In the genomic region with DNA sequence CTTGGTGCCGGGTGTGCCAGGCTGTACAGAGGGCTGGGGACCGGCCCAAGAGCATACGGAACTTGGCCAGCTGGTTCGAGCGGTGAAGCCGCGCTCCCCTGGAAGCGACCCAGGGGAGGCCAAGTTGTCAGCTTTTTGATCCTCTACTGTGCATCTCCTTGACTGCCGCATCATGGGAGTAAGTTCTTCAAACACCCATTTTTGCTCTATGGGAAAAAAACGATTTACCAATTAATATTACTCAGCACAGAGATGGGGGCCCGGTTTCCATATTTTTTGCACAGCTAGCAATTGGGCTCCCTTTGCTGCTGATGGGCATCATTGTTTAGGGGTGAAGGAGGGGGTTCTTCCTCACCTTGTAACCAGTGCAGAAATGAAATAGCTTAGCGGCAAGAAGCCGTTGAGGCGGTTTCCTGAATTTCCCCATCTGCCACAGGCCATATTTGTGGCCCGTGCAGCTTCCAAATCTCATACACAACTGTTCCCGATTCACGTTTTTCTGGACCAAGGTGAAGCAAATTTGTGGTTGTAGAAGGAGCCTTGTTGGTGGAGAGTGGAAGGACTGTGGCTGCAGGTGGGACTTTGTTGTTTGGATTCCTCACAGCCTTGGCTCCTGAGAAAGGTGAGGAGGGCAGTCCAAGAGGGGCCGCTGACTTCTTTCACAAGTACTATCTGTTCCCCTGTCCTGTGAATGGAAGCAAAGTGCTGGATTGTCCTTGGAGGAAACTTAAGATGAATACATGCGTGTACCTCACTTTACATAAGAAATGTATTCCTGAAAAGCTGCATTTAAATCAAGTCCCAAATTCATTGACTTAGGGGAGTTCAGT, we compare ENCODE assay signal across 7 cellular contexts. TPM values are rescaled to one million over a fixed set of nuclear protein-coding genes. Genes with fewer than 3 reads are reported as not detected.
DNase-seq lines count a peak whose midpoint lies in the region; ATAC-seq lines count a peak whose summit lies in the region.
"Had no signal": no experiment of that assay in that cellular context is flagged by ENCODE, and none has a peak within 500 bp of the region (broad histone marks: within the 10 kb centered on the region; RNA-seq: fewer than 3 reads in every experiment).

No MANE protein-coding gene starts in this region.

- peak; percentile 48 for DNase-seq in GF-D8 (lab: John Stamatoyannopoulos, UW)
- no peak for DNase-seq in naive B cell
- no peak for DNase-seq in NCI-H146 treated with DMSO at 0.1 percent for 48 hours (lab: John Stamatoyannopoulos, UW; ENCODE audit: unreplicated experiment)

- no peaks in the 10 kb centered on the region for H3K9me3 Mint-ChIP-seq in activated T-helper 17 cell treated with anti-CD3 and anti-CD28 coated beads, Interleukin-2, amount 50 U/mL, for 72 hours
- H3K9me3 Mint-ChIP-seq in naive B cell: no peaks in the 10 kb centered on the region

- H3K4me1 Mint-ChIP-seq in activated T-helper 17 cell treated with anti-CD3 and anti-CD28 coated beads, Interleukin-2, amount 50 U/mL, for 72 hours: peaks cover 29% of the 10 kb centered on the region
- H3K4me1 Mint-ChIP-seq in naive B cell: peaks cover 21 to 39% (median 38%) of the 10 kb centered on the region in 3 donors

- no peaks in the 10 kb centered on the region for H3K27me3 Mint-ChIP-seq in activated T-helper 17 cell treated with anti-CD3 and anti-CD28 coated beads, Interleukin-2, amount 50 U/mL, for 72 hours
- peaks cover 0 to 9% (median 0%) of the 10 kb centered on the region in 3 donors for H3K27me3 Mint-ChIP-seq in naive B cell

- peaks cover 6% of the 10 kb centered on the region for H3K36me3 Mint-ChIP-seq in activated T-helper 17 cell treated with anti-CD3 and anti-CD28 coated beads, Interleukin-2, amount 50 U/mL, for 72 hours (ENCODE audit: low read depth)
- H3K36me3 Mint-ChIP-seq in naive B cell: no peaks in the 10 kb centered on the region

- H3K4me3 Mint-ChIP-seq in activated T-helper 17 cell treated with anti-CD3 and anti-CD28 coated beads, Interleukin-2, amount 50 U/mL, for 72 hours: peak overlapping the region; percentile 75
- H3K4me3 Mint-ChIP-seq in naive B cell: peak overlapping the region; percentile 64 to 98 (median 81)

- peak overlapping the region; percentile 33 for H3K27ac Mint-ChIP-seq in activated T-helper 17 cell treated with anti-CD3 and anti-CD28 coated beads, Interleukin-2, amount 50 U/mL, for 72 hours
- H3K27ac Mint-ChIP-seq in naive B cell: peak overlapping the region in 4 of 6 donors; percentile 42 to 75 (median 53)

- no peak for ATAC-seq in activated T-helper 17 cell treated with anti-CD3 and anti-CD28 coated beads, Interleukin-2, amount 50 U/mL, for 72 hours (replicated peaks)
- ATAC-seq in naive B cell (ENCODE audit: low read depth in 2 of 2): no peak
- ATAC-seq in HG03196 (IDR thresholded peaks at IDR 0.05; ENCODE audit: unreplicated experiment): no peak
- no peak for ATAC-seq in HG03135 (IDR thresholded peaks at IDR 0.05; ENCODE audit: unreplicated experiment)

RNA-seq across cellular contexts. Expression of a gene that starts 2.1 kb away (rescaled TPM):
- 1 to 10 TPM; 3.9 to 5.4 TPM for total RNA-seq in activated T-helper 17 cell treated with anti-CD3 and anti-CD28 coated beads, Interleukin-2, amount 50 U/mL, for 72 hours
- polyA plus RNA-seq in naive B cell (ENCODE audit: low read depth in 6 of 6): 1 to 10 TPM in 3 of 6 donors, under 1 TPM in 3; 0.06 to 1.2 (median 1.00) TPM

RNA-seq across cellular contexts. Expression of a gene that starts 21.3 kb away (rescaled TPM):
- 1 to 10 TPM in 1 of 2 donors, under 1 TPM in 1; 0.48 to 1.1 TPM for total RNA-seq in activated T-helper 17 cell treated with anti-CD3 and anti-CD28 coated beads, Interleukin-2, amount 50 U/mL, for 72 hours
- polyA plus RNA-seq in naive B cell (ENCODE audit: low read depth in 6 of 6): under 1 TPM in 4 of 6 donors, not detected in 2; 0.33 to 0.89 (median 0.59) TPM

RNA-seq across cellular contexts. Expression of a gene that starts 33.6 kb away (rescaled TPM):
- not detected for total RNA-seq in activated T-helper 17 cell treated with anti-CD3 and anti-CD28 coated beads, Interleukin-2, amount 50 U/mL, for 72 hours
- not detected for polyA plus RNA-seq in naive B cell (ENCODE audit: low read depth in 6 of 6)
- total RNA-seq: activated CD8-positive, alpha-beta memory T cell treated with anti-CD3 and anti-CD28 coated beads for 36 hours had no signal

RNA-seq across cellular contexts. Expression of a gene that starts 52.1 kb away (rescaled TPM):
- 10 to 100 TPM; 15.3 to 26.7 TPM for total RNA-seq in activated T-helper 17 cell treated with anti-CD3 and anti-CD28 coated beads, Interleukin-2, amount 50 U/mL, for 72 hours
- 10 to 100 TPM; 36.1 to 64.2 (median 51.3) TPM for polyA plus RNA-seq in naive B cell (ENCODE audit: low read depth in 6 of 6)

RNA-seq across cellular contexts. Expression of a gene that starts 52.2 kb away (rescaled TPM):
- total RNA-seq in activated T-helper 17 cell treated with anti-CD3 and anti-CD28 coated beads, Interleukin-2, amount 50 U/mL, for 72 hours: 10 to 100 TPM; 51.1 to 51.9 TPM
- 10 to 100 TPM in 5 of 6 donors, 1 to 10 TPM in 1; 9.7 to 19.5 (median 14.9) TPM for polyA plus RNA-seq in naive B cell (ENCODE audit: low read depth in 6 of 6)
